21 cellular contexts compared by ENCODE assay signal in the genomic region with DNA sequence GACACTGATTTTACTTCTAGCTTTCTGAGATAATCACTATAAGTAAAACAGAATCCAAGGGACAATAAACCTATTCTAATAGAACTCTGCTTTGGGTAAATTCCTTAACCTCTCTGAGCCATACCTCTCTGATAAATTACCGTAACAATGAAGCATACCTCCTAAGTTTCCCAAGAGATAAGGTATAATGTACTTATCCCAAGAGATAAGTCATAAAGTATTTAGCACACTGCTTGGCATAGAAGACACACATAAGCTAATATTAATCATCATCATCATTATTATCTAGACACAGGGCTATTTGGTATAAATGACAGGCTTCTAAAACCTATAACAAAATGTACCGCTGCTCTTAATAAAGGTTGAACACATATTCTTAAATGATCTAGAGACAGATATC.
"Had no signal": no experiment of that assay in that cellular context is flagged by ENCODE, and none has a peak within 500 bp of the region (broad histone marks: within the 10 kb centered on the region; RNA-seq: fewer than 3 reads in every experiment).

No MANE protein-coding gene starts in this region.

- H3K36me3 ChIP-seq: SJSA1 had no signal

- H3K4me1 ChIP-seq: SJSA1 had no signal

- H3K4me3 ChIP-seq: SJSA1, SK-N-MC had no signal

- DNase-seq: IMR-90, Karpas-422, KG1, MM.1S, NCI-H1105, NCI-H146, NCI-H1694 treated with DMSO at 0.1 percent for 48 hours, NCI-H1930, NCI-H2081, NCI-H2171 treated with DMSO at 0.1 percent for 48 hours, NCI-H510A, NCI-H524 treated with DMSO at 0.1 percent for 48 hours, NCI-H69, NCI-H774, Right ventricle myocardium superior, RPMI8226, SIG-M5, T-helper 1 cell had no signal

- H3K9me3 ChIP-seq: SJSA1 had no signal

- H3K27ac ChIP-seq: SJSA1, SK-N-MC had no signal

- ATAC-seq: HepG2 had no signal

- H3K27me3 ChIP-seq: SJSA1 had no signal
